In genomic region chr6:34235605-34236422, GRCh38 we compare ENCODE assay signal across 8 cellular contexts. TPM values are rescaled to one million over a fixed set of nuclear protein-coding genes. Genes with fewer than 3 reads are reported as not detected.
DNase-seq lines count a peak whose midpoint lies in the region; ATAC-seq and TF ChIP-seq lines count a peak whose summit lies in the region.

No MANE protein-coding gene starts in this region.

- no peaks in the 10 kb centered on the region for H3K9me3 Mint-ChIP-seq in activated CD8-positive, alpha-beta T cell treated with anti-CD3 and anti-CD28 coated beads, Interleukin-2, amount 10 ng/mL, durations not matched to agents 7 days and 5 days (ENCODE audit: insufficient read depth)
- H3K9me3 Mint-ChIP-seq in stimulated activated naive CD8-positive, alpha-beta T cell treated with anti-CD3 and anti-CD28 coated beads, Interleukin-15, amount 100 ng/mL, for 72 hours, result no peaks in the 10 kb centered on the region

- H2BK5ac ChIP-seq in IMR-90 (ENCODE audit: low read depth, low read length, poor library complexity, severe bottlenecking), result peak overlapping the region; percentile 69

- peak; percentile 36 for ATAC-seq in IMR-90 (ENCODE audit: low read depth)
- peak; percentile 33 for ATAC-seq in activated CD8-positive, alpha-beta T cell treated with anti-CD3 and anti-CD28 coated beads, Interleukin-2, amount 10 ng/mL, durations not matched to agents 7 days and 5 days
- ATAC-seq in stimulated activated naive CD8-positive, alpha-beta T cell treated with anti-CD3 and anti-CD28 coated beads, Interleukin-15, amount 100 ng/mL, for 72 hours, result peak; percentile 59

- peaks cover 18% of the 10 kb centered on the region for H3K36me3 Mint-ChIP-seq in activated CD8-positive, alpha-beta T cell treated with anti-CD3 and anti-CD28 coated beads, Interleukin-2, amount 10 ng/mL, durations not matched to agents 7 days and 5 days (ENCODE audit: low read depth)

- peak overlapping the region; percentile 88 for H3K23ac ChIP-seq in IMR-90 (ENCODE audit: low read depth, low read length)

- TF ChIP-seq RAD21 in IMR-90 (IDR thresholded peaks at IDR 0.05; ENCODE audit: low read length), result 0 out of 2 replicates have a peak, but pooled peaks have one; percentile 23

- H4K20me1 ChIP-seq in IMR-90 (ENCODE audit: insufficient read depth, low read length), result peaks cover 20% of the 10 kb centered on the region

- peak; percentile 82 for TF ChIP-seq POLR2A in IMR-90 (IDR thresholded peaks at IDR 0.05; ENCODE audit: low read depth, low read length)

- peaks cover 0 to 20% of the 10 kb centered on the region in 2 experiments; a peak in 2 of 4 replicates for H3K79me1 ChIP-seq in IMR-90 (ENCODE audit: low read depth in 1 of 2, low read length in 2 of 2)

- POLR2A ChIA-PET in IMR-90 (lab: Charles Lee; ENCODE audit: unreplicated experiment), result interaction anchor here (1.0 kb wide), 1 partner anchor 12 kb away, joined by 4 read pairs; no protein-coding TSS in a partner anchor
- POLR2A ChIA-PET in activated CD8-positive, alpha-beta T cell treated with anti-CD3 and anti-CD28 coated beads, Interleukin-2, amount 10 ng/mL, durations not matched to agents 7 days and 5 days (lab: Charles Lee), result interaction anchor here (1.0 to 2.2 kb wide), 13 partner anchors 9 to 190 kb away, joined by 3 to 42 read pairs (median 9); partner anchors contain the start of genes RPS10 and SMIM29

- peak overlapping the region; percentile 88 for H3K4me3 Mint-ChIP-seq in activated CD8-positive, alpha-beta T cell treated with anti-CD3 and anti-CD28 coated beads, Interleukin-2, amount 10 ng/mL, durations not matched to agents 7 days and 5 days
- peak overlapping the region; percentile 93 to 94 for H3K4me3 Mint-ChIP-seq in stimulated activated naive CD8-positive, alpha-beta T cell treated with anti-CD3 and anti-CD28 coated beads, Interleukin-15, amount 100 ng/mL, for 72 hours

- WGBS in IMR-90 (ENCODE audit: extremely low coverage in 2 of 2, insufficient read length in 1 of 2), 2 experiments, result 9% methylated on average over 19 of the region's 54 CpGs; no CpG with 5 or more reads in 1 of the 2 experiments

- peak overlapping the region; percentile 52 to 94 for H4K8ac ChIP-seq in IMR-90 (ENCODE audit: low read depth in 2 of 2, low read length in 2 of 2)

- peak overlapping the region; percentile 31 for H4K5ac ChIP-seq in IMR-90 (ENCODE audit: low read depth, low read length)

- H3K4me2 ChIP-seq in IMR-90 (ENCODE audit: low read depth, low read length), result peak overlapping the region; percentile 96

- DNase-seq in NCI-H748 (lab: John Stamatoyannopoulos, UW; ENCODE audit: unreplicated experiment), result peak; percentile 52
- DNase-seq in NCI-H748 treated with DMSO at 0.1 percent for 48 hours (lab: John Stamatoyannopoulos, UW), result no peak
- peak; percentile 92 for DNase-seq in IMR-90
- peak; percentile 70 for DNase-seq in activated CD8-positive, alpha-beta T cell treated with anti-CD3 and anti-CD28 coated beads, Interleukin-2, amount 10 ng/mL, durations not matched to agents 7 days and 5 days
- DNase-seq in effector CD8-positive, alpha-beta T cell (lab: John Stamatoyannopoulos, UW), result peak; percentile 52
- peak; percentile 53 for DNase-seq in mucosa of gallbladder (ENCODE audit: low spot score)
- peak; percentile 65 to 70 for DNase-seq in stimulated activated naive CD8-positive, alpha-beta T cell treated with anti-CD3 and anti-CD28 coated beads, Interleukin-15, amount 100 ng/mL, for 72 hours
- no peak for DNase-seq in hippocampal formation (lab: John Stamatoyannopoulos, UW)

- H3K9me1 ChIP-seq in IMR-90 (ENCODE audit: insufficient read depth, low read length), result peaks cover 9% of the 10 kb centered on the region; the same call in 1 of the 2 replicates

- TF ChIP-seq CTCF in IMR-90 (conservative IDR thresholded peaks at IDR 0.05; ENCODE audit: low read depth, low read length), result peak; percentile 15; the same call in 1 of the 2 replicates

- intact Hi-C loops in IMR-90 (cut with micrococcal nuclease), result loop anchor here (2.0 to 5.0 kb wide), 2 partner anchors 23 to 39 kb away; no protein-coding TSS in a partner anchor

- H3K4ac ChIP-seq in IMR-90 (ENCODE audit: low read depth, low read length), result peak overlapping the region; percentile 77

- peaks cover 37% of the 10 kb centered on the region for H3K4me1 Mint-ChIP-seq in activated CD8-positive, alpha-beta T cell treated with anti-CD3 and anti-CD28 coated beads, Interleukin-2, amount 10 ng/mL, durations not matched to agents 7 days and 5 days (ENCODE audit: low read depth)
- peaks cover 46% of the 10 kb centered on the region for H3K4me1 Mint-ChIP-seq in stimulated activated naive CD8-positive, alpha-beta T cell treated with anti-CD3 and anti-CD28 coated beads, Interleukin-15, amount 100 ng/mL, for 72 hours

- no peaks in the 10 kb centered on the region for H3K9me3 ChIP-seq in IMR-90 (ENCODE audit: control insufficient read depth, insufficient read depth, low read length)

- H2AFZ ChIP-seq in IMR-90 (replicated peaks; ENCODE audit: low read length, poor library complexity), result peak overlapping the region; percentile 64

- H3K27ac ChIP-seq in IMR-90 (ENCODE audit: insufficient read depth, low read length), result peak overlapping the region; percentile 56

- H4K91ac ChIP-seq in IMR-90 (ENCODE audit: insufficient read depth, low read depth, low read length), result peak overlapping the region; percentile 27

- peak overlapping the region; percentile 5; the same call in 1 of the 2 replicates for H3K4me3 ChIP-seq in IMR-90 (ENCODE audit: insufficient read depth, low read depth, low read length)

- H2AK9ac ChIP-seq in IMR-90 (replicated peaks; ENCODE audit: low read depth, low read length, poor library complexity), result peak overlapping the region; percentile 83

- dilution Hi-C loops in IMR-90 (cut with HindIII; ENCODE audit: low sequenced_read_pairs, unreplicated experiment), result no loop called here

- H2BK15ac ChIP-seq in IMR-90 (ENCODE audit: low read depth, low read length), result peak overlapping the region; percentile 38; the same call in 2 of the 3 replicates

- peak overlapping the region; percentile 46 for H3K56ac ChIP-seq in IMR-90 (ENCODE audit: extremely low read depth, insufficient read depth, low read length)

- in situ Hi-C loops in IMR-90 (cut with MboI; ENCODE audit: low sequenced_read_pairs), result no loop called here

- H2BK20ac ChIP-seq in IMR-90 (ENCODE audit: low read depth, low read length), result peak overlapping the region; percentile 59; the same call in 1 of the 2 replicates

- peak overlapping the region; percentile 34; the same call in 1 of the 2 replicates for H3K9ac ChIP-seq in IMR-90 (ENCODE audit: low read depth, low read length)

- BruUV-seq in IMR-90 (replicated peaks; lab: Mats Ljungman, UMichigan), result no TSS peak

- peak overlapping the region; percentile 93 for H2AK5ac ChIP-seq in IMR-90 (ENCODE audit: low read depth, low read length)

- no peaks in the 10 kb centered on the region for H3K27me3 ChIP-seq in IMR-90 (ENCODE audit: control insufficient read depth, insufficient read depth, low read length)

- H3K36me3 ChIP-seq in IMR-90 (ENCODE audit: control insufficient read depth, insufficient read depth, low read length), result peaks cover 1% of the 10 kb centered on the region; the same call in 1 of the 2 replicates

- H3K27ac Mint-ChIP-seq in activated CD8-positive, alpha-beta T cell treated with anti-CD3 and anti-CD28 coated beads, Interleukin-2, amount 10 ng/mL, durations not matched to agents 7 days and 5 days, result peak overlapping the region; percentile 90
- H3K27ac Mint-ChIP-seq in stimulated activated naive CD8-positive, alpha-beta T cell treated with anti-CD3 and anti-CD28 coated beads, Interleukin-15, amount 100 ng/mL, for 72 hours, result peak overlapping the region; percentile 96 to 98

- peaks cover 18% of the 10 kb centered on the region for H3K4me1 ChIP-seq in IMR-90 (ENCODE audit: control insufficient read depth, insufficient read depth, low read length)

- H3K18ac ChIP-seq in IMR-90 (ENCODE audit: low read depth, low read length), result peak overlapping the region; percentile 42

- H3K27me3 Mint-ChIP-seq in activated CD8-positive, alpha-beta T cell treated with anti-CD3 and anti-CD28 coated beads, Interleukin-2, amount 10 ng/mL, durations not matched to agents 7 days and 5 days (ENCODE audit: low read depth), result no peaks in the 10 kb centered on the region
- no peaks in the 10 kb centered on the region for H3K27me3 Mint-ChIP-seq in stimulated activated naive CD8-positive, alpha-beta T cell treated with anti-CD3 and anti-CD28 coated beads, Interleukin-15, amount 100 ng/mL, for 72 hours

- H2BK120ac ChIP-seq in IMR-90 (ENCODE audit: low read depth, low read length), result peak overlapping the region; percentile 66; the same call in 1 of the 2 replicates

- peak overlapping the region; percentile 86 for H3K14ac ChIP-seq in IMR-90 (replicated peaks; ENCODE audit: low read depth, low read length)

- CTCF ChIA-PET in IMR-90 (lab: Yijun Ruan, JAX), result interaction anchor here (1.0 kb wide), 2 partner anchors 12 to 40 kb away, joined by 3 to 4 read pairs; no protein-coding TSS in a partner anchor
- CTCF ChIA-PET in activated CD8-positive, alpha-beta T cell treated with anti-CD3 and anti-CD28 coated beads, Interleukin-2, amount 10 ng/mL, durations not matched to agents 7 days and 5 days (lab: Charles Lee), result interaction anchor here (1.0 kb wide), 3 partner anchors 11 to 179 kb away, joined by 3 to 4 read pairs (median 4); no protein-coding TSS in a partner anchor

TF ChIP-seq in IMR-90, 13 proteins besides CTCF, POLR2A, EP300 and RAD21 (continues in another document):
- no peak for TF ChIP-seq ELK1 (IDR thresholded peaks at IDR 0.05; ENCODE audit: borderline replicate concordance, low read depth, low read length)

RNA-seq across cellular contexts. Expression of gene HMGA1, which starts 0.9 kb away (rescaled TPM):
- total RNA-seq in IMR-90 (2012; rRNA removed) (101 and 129 TPM in 2 replicates), mucosa of gallbladder (88.6 TPM)
- polyA plus RNA-seq in IMR-90 (2012; rRNA removed), result 589 and 652 TPM in 2 replicates
- 380 and 646 TPM in 2 replicates for polyA plus RNA-seq in IMR-90 (2012; cell fraction: cytosol; rRNA removed)
- polyA plus RNA-seq in IMR-90 (2012; cell fraction: nucleus; rRNA removed; ENCODE audit: low replicate concordance), result 226 and 344 TPM in 2 replicates
- 100 to 1,000 TPM; 300 to 308 TPM for total RNA-seq in activated CD8-positive, alpha-beta T cell treated with anti-CD3 and anti-CD28 coated beads, Interleukin-2, amount 10 ng/mL, durations not matched to agents 7 days and 5 days

RNA-seq across cellular contexts. Expression of gene SMIM29, which starts 13.0 kb away (rescaled TPM):
- total RNA-seq in IMR-90 (2012; rRNA removed), result 8.1 and 8.4 TPM in 2 replicates
- polyA plus RNA-seq in IMR-90 (2012; rRNA removed), result 25.6 and 28.9 TPM in 2 replicates
- polyA plus RNA-seq in IMR-90 (2012; cell fraction: cytosol; rRNA removed), result 27.3 and 43.9 TPM in 2 replicates
- polyA plus RNA-seq in IMR-90 (2012; cell fraction: nucleus; rRNA removed; ENCODE audit: low replicate concordance), result 16.8 and 47.4 TPM in 2 replicates
- 10 to 100 TPM; 21.3 to 26.7 TPM for total RNA-seq in activated CD8-positive, alpha-beta T cell treated with anti-CD3 and anti-CD28 coated beads, Interleukin-2, amount 10 ng/mL, durations not matched to agents 7 days and 5 days
- total RNA-seq in mucosa of gallbladder, result 28.9 TPM

Comparison
In these comparisons a context has a peak if more than half of its experiments do, and no peak if none do; other contexts are left out.
1. DNase-seq: peak in NCI-H748 (single experiment), IMR-90 (single experiment), activated CD8-positive, alpha-beta T cell treated with anti-CD3 and anti-CD28 coated beads, Interleukin-2, amount 10 ng/mL, durations not matched to agents 7 days and 5 days (single experiment), effector CD8-positive, alpha-beta T cell (single experiment), mucosa of gallbladder (single experiment) and stimulated activated naive CD8-positive, alpha-beta T cell treated with anti-CD3 and anti-CD28 coated beads, Interleukin-15, amount 100 ng/mL, for 72 hours (2 of 2); none in NCI-H748 treated with DMSO at 0.1 percent for 48 hours (single experiment) and hippocampal formation (0 of 2).
2. Peak in every context shown above with its lines, with median percentiles within 50 percentile points of each other: ATAC-seq.